9 cellular contexts compared by ENCODE assay signal in the genomic region with DNA sequence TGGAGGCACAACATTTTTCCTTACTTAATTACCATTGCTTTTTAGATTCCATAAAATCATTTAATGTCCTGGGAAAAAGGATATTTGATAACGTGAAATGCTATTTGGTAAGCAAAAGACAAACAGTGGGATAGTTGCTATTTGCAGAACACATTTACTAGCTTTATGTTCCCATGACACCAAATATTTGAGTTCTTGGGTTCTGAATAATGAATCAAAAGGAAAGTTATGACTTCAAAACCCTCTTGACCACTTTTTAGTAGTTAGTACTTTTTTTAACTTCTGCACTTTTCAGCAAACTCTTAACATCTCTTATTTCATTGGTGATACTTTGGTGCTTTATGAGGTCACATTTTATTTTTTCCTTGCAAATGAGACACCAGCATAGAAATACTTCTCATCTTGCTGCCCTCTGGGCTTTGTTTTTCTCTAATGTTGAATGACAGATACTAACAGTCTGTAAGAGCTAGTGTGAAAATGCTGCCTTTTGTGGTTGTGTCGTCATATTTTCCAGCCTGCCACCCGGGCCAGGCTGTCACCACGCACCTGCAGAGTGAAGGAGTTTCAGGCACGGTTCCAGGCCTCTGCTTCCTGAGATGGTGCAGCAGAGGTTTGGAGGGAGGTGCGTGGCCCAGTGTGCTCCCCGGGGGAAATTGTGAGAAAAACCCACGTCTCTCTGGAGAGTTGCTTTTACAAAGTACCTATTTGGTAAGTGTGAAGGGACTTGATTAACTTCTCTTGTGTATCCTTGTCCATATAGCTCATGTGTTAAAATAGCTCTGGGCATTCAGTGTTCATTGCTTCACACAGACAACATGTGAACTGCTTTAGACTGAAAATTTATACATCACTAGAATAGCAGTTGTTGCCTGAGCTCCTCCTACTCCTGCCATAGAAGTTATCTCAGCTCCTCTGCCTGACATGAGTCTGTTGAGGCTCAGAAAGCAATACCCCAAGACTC. TPM values are rescaled to one million over a fixed set of nuclear protein-coding genes. Genes with fewer than 3 reads are reported as not detected.
DNase-seq lines count a peak whose midpoint lies in the region; ATAC-seq and TF ChIP-seq lines count a peak whose summit lies in the region.
"Had no signal": no experiment of that assay in that cellular context is flagged by ENCODE, and none has a peak within 500 bp of the region (broad histone marks: within the 10 kb centered on the region; RNA-seq: fewer than 3 reads in every experiment).

No MANE protein-coding gene starts in this region.

- DNase-seq in GM19238 (ENCODE audit: insufficient read length, low spot score) = peak; percentile 39
- DNase-seq in activated CD4-positive, alpha-beta T cell treated with anti-CD3 and anti-CD28 coated beads for 1 hour = peak; percentile 46
- DNase-seq in effector memory CD8-positive, alpha-beta T cell = peak; percentile 27 to 33 (median 28)
- DNase-seq in breast epithelium (ENCODE audit: low spot score in 2 of 2) = no peak
- no peak for DNase-seq in RWPE1 (ENCODE audit: low spot score)
- no peak for DNase-seq in SIG-M5 (lab: John Stamatoyannopoulos, UW)
- DNase-seq in midbrain (lab: John Stamatoyannopoulos, UW) = no peak

- POLR2A ChIA-PET in RWPE1 (lab: Yijun Ruan, JAX; ENCODE audit: low non-redundant PET) = no interaction called here

- no peak for TF ChIP-seq CTCF in breast epithelium (IDR thresholded peaks at IDR 0.05)
- TF ChIP-seq CTCF in RWPE1 (conservative IDR thresholded peaks at IDR 0.05; ENCODE audit: low read depth) = no peak

- no peak for TF ChIP-seq POLR2A in breast epithelium (IDR thresholded peaks at IDR 0.05)

- no peaks in the 10 kb centered on the region for H3K27me3 Mint-ChIP-seq in effector memory CD8-positive, alpha-beta T cell

- H3K27me3 ChIP-seq in breast epithelium = peaks cover 0 to 17% of the 10 kb centered on the region in 2 donors

- H3K4me3 ChIP-seq in breast epithelium = no peak overlapping the region
- H3K4me3 ChIP-seq: SK-N-MC had no signal

- ATAC-seq in HG03060 (IDR thresholded peaks at IDR 0.05; ENCODE audit: low read depth, unreplicated experiment) = peak; percentile 74
- ATAC-seq in effector memory CD8-positive, alpha-beta T cell (replicated peaks) = peak; percentile 89

- peaks cover 7 to 16% of the 10 kb centered on the region in 2 donors for H3K4me1 Mint-ChIP-seq in effector memory CD8-positive, alpha-beta T cell (ENCODE audit: low read depth in 2 of 2)

- no peaks in the 10 kb centered on the region for H3K4me1 ChIP-seq in breast epithelium

- CTCF ChIA-PET in RWPE1 (lab: Yijun Ruan, JAX) = no interaction called here

- H3K4me3 Mint-ChIP-seq in effector memory CD8-positive, alpha-beta T cell = peak overlapping the region; percentile 43 to 50

- no peaks in the 10 kb centered on the region for H3K9me3 Mint-ChIP-seq in effector memory CD8-positive, alpha-beta T cell

- intact Hi-C loops in breast epithelium (cut with DNase I; ENCODE audit: low total_unique reads) = no loop called here

- no peaks in the 10 kb centered on the region for H3K36me3 ChIP-seq in breast epithelium

- peaks cover 3% of the 10 kb centered on the region for H3K36me3 Mint-ChIP-seq in effector memory CD8-positive, alpha-beta T cell (ENCODE audit: insufficient read depth)

- H3K9me3 ChIP-seq in breast epithelium = no peaks in the 10 kb centered on the region

- H3K27ac ChIP-seq in breast epithelium = no peak overlapping the region
- no peak overlapping the region for H3K27ac ChIP-seq in RWPE1
- H3K27ac ChIP-seq: SK-N-MC had no signal

- H3K27ac Mint-ChIP-seq in effector memory CD8-positive, alpha-beta T cell = peak overlapping the region; percentile 87 to 93

RNA-seq across cellular contexts. Expression of gene MSL3, which starts 34.7 kb away (rescaled TPM):
- 10 to 100 TPM; 20.0 to 26.3 (median 24.3) TPM for total RNA-seq in breast epithelium

Comparison
In these comparisons a context has a peak if more than half of its experiments do, and no peak if none do; other contexts are left out.
1. DNase-seq: peak in GM19238 (single experiment), activated CD4-positive, alpha-beta T cell treated with anti-CD3 and anti-CD28 coated beads for 1 hour (single experiment) and effector memory CD8-positive, alpha-beta T cell (3 of 3); none in breast epithelium (0 of 2), RWPE1 (single experiment), SIG-M5 (single experiment) and midbrain (single experiment).